Comparison of ENCODE assay signal across 1 cellular context in genomic region chr17:5241861-5242671, GRCh38.
TF ChIP-seq lines count a peak whose summit lies in the region.

No MANE protein-coding gene starts in this region.

TF ChIP-seq in K562, 482 proteins besides CTCF, POLR2A, EP300 and RAD21:
- TF ChIP-seq RAD51 (IDR thresholded peaks at IDR 0.05; ENCODE audit: borderline replicate concordance, low read depth) (no peak), ZKSCAN3 (CRISPR knock-in tag; IDR thresholded peaks at IDR 0.05) (no peak), SPI1 (IDR thresholded peaks at IDR 0.05; ENCODE audit: borderline replicate concordance, low read depth, low read length) (peak; percentile 54; the same call in 1 of the 2 replicates)
